Comparison of ENCODE assay signal across 1 cellular context in genomic region chr11:5307256-5308019, GRCh38.
TF ChIP-seq lines count a peak whose summit lies in the region.

No MANE protein-coding gene starts in this region.

TF ChIP-seq in HepG2, 621 proteins besides CTCF, POLR2A, EP300 and RAD21:
- TF ChIP-seq HNRNPK (IDR thresholded peaks at IDR 0.05; ENCODE audit: low read depth, low read length, poor library complexity, severe bottlenecking): peak; percentile 90
- no peak for TF ChIP-seq U2AF2 (IDR thresholded peaks at IDR 0.05; ENCODE audit: low read depth, low read length)
